In the genomic region with DNA sequence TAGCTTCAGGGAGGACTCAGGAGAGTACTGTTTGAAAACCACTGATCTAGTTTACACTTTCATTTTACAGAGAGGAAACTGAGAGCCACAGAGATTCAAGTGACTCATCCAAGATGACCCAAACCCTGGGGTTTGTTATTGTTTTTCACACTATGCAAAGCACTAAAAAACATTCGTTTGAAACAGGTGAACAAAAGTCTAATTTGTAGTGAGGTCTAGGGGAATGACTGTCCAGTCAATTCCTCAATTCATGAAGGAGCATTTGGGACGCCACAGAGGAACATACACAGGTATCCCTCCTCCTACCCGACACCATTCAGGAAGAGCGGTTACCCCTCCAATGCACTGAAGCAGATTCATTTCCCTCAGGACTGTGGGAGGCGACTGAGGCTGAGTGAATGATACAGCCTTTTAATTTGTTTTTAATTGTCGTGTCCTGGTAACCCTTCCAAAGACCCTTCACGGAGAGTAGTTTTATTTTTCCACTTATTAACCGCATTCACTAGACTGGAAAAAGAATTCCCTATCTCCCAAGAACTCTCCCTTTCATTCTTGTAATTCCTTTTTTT, we compare ENCODE assay signal across 9 cellular contexts. TPM values are rescaled to one million over a fixed set of nuclear protein-coding genes. Genes with fewer than 3 reads are reported as not detected.
DNase-seq lines count a peak whose midpoint lies in the region; ATAC-seq, FAIRE-seq and TF ChIP-seq lines count a peak whose summit lies in the region.
"Had no signal": no experiment of that assay in that cellular context is flagged by ENCODE, and none has a peak within 500 bp of the region (broad histone marks: within the 10 kb centered on the region; RNA-seq: fewer than 3 reads in every experiment).

No MANE protein-coding gene starts in this region.

- in situ Hi-C loops in transverse colon (cut with MboI; ENCODE audit: low pct_ligation_motif_present in 1 of 4, low pct_unique_long_range_greater_than_20kb in 1 of 4, low sequenced_read_pairs in 3 of 4) (loop anchor here in 2 of 4 donors (25.0 kb wide), 1 partner anchor 385 kb away; no protein-coding TSS in a partner anchor), G401 (cut with HindIII; ENCODE audit: low sequenced_read_pairs) (no loop called here)

- peaks cover 5% of the 10 kb centered on the region for H3K9me3 ChIP-seq in left ventricle myocardium inferior (replicated peaks)
- H3K9me3 ChIP-seq in transverse colon = peaks cover 0 to 3% of the 10 kb centered on the region in 2 donors
- H3K9me3 ChIP-seq: pancreas had no signal

- TF ChIP-seq CTCF in left ventricle myocardium inferior (IDR thresholded peaks at IDR 0.05; ENCODE audit: borderline replicate concordance) = no peak
- no peak for TF ChIP-seq CTCF in transverse colon (IDR thresholded peaks at IDR 0.05)

- ATAC-seq in GM18517 (IDR thresholded peaks at IDR 0.05; ENCODE audit: unreplicated experiment) (peak; percentile 95), HG02642 (IDR thresholded peaks at IDR 0.05; ENCODE audit: poor library complexity, unreplicated experiment) (peak; percentile 86)

- TF ChIP-seq POLR2A in transverse colon (IDR thresholded peaks at IDR 0.05) = no peak

- 54 to 60% methylated on average over 4 to 8 of the region's 8 CpGs for WGBS in transverse colon (ENCODE audit: low coverage in 1 of 2), 2 donors

- H3K4me3 ChIP-seq in left ventricle myocardium inferior = peak overlapping the region; percentile 8
- H3K4me3 ChIP-seq in transverse colon = no peak overlapping the region
- H3K4me3 ChIP-seq: pancreas had no signal

- H3K27me3 ChIP-seq in left ventricle myocardium inferior (ENCODE audit: low read depth) (no peaks in the 10 kb centered on the region), transverse colon (no peaks in the 10 kb centered on the region)
- H3K27me3 ChIP-seq: pancreas had no signal

- no peaks in the 10 kb centered on the region for H3K36me3 ChIP-seq in left ventricle myocardium inferior
- no peaks in the 10 kb centered on the region for H3K36me3 ChIP-seq in transverse colon
- H3K36me3 ChIP-seq: pancreas had no signal

- no peak for TF ChIP-seq EP300 in transverse colon (IDR thresholded peaks at IDR 0.05; ENCODE audit: low read depth)

- intact Hi-C loops in left ventricle myocardium inferior (cut with micrococcal nuclease) (loop anchor here (10.0 kb wide), 1 partner anchor 102 kb away; a partner anchor contains a TSS), transverse colon (cut with DNase I; ENCODE audit: low total_unique reads) (no loop called here)

- peak; percentile 73 for FAIRE-seq in RCC 7860 (lab: Jason Lieb, UNC)
- FAIRE-seq: pancreas had no signal

- DNase-seq in RCC 7860 (ENCODE audit: low spot score) (peak; percentile 63), left ventricle myocardium inferior (no peak), transverse colon (no peak), globus pallidus (ENCODE audit: low spot score) (no peak), G401 (ENCODE audit: low spot score) (no peak), NCI-H1436 (lab: John Stamatoyannopoulos, UW) (no peak)

- H3K27ac ChIP-seq in left ventricle myocardium inferior (replicated peaks) = peak overlapping the region; percentile 49
- H3K27ac ChIP-seq in transverse colon = peak overlapping the region; percentile 17 to 73 (median 64)

- H3K4me1 ChIP-seq in left ventricle myocardium inferior = peaks cover 19% of the 10 kb centered on the region
- peaks cover 0 to 6% (median 0%) of the 10 kb centered on the region in 4 donors for H3K4me1 ChIP-seq in transverse colon
- H3K4me1 ChIP-seq: pancreas had no signal

RNA-seq across cellular contexts. Expression of a gene that starts 30.3 kb away (rescaled TPM):
- total RNA-seq in left ventricle myocardium inferior (not detected), transverse colon (1 to 10 TPM in 1 of 4 donors, not detected in 3; 4.6 TPM)
- total RNA-seq in G401 (2014; rRNA removed; shearing (Covaris generic)) = not detected in 2 replicates

RNA-seq across cellular contexts. Expression of a gene that starts 52.1 kb away (rescaled TPM):
- total RNA-seq in left ventricle myocardium inferior (3.5 TPM), transverse colon (10 to 100 TPM in 1 of 4 donors, 1 to 10 TPM in 2, under 1 TPM in 1; 0.20 to 14.0 (median 6.1) TPM)
- total RNA-seq in G401 (2014; rRNA removed; shearing (Covaris generic)) = not detected in 2 replicates
